In genomic region chr3:53113293-53114010, GRCh38 we compare ENCODE assay signal across 14 cellular contexts. TPM values are rescaled to one million over a fixed set of nuclear protein-coding genes. Genes with fewer than 3 reads are reported as not detected.
DNase-seq lines count a peak whose midpoint lies in the region; ATAC-seq and TF ChIP-seq lines count a peak whose summit lies in the region.
"Had no signal": no experiment of that assay in that cellular context is flagged by ENCODE, and none has a peak within 500 bp of the region (broad histone marks: within the 10 kb centered on the region; RNA-seq: fewer than 3 reads in every experiment).

No MANE protein-coding gene starts in this region.

- H3K4me1 ChIP-seq in Loucy (ENCODE audit: insufficient read depth, low read length, poor library complexity, severe bottlenecking) (no peaks in the 10 kb centered on the region), mesenchymal stem cell (ENCODE audit: control insufficient read depth, insufficient read depth, low read depth, low read length) (peaks cover 8% of the 10 kb centered on the region), subcutaneous abdominal adipose tissue (ENCODE audit: control insufficient read depth in 5 of 5, insufficient read depth in 5 of 5, low read length in 5 of 5) (peaks cover 0 to 18% (median 12%) of the 10 kb centered on the region in 5 donors)

- H2AK5ac ChIP-seq in mesenchymal stem cell (ENCODE audit: low read length, severe bottlenecking) = peak overlapping the region; percentile 52

- peaks cover 20% of the 10 kb centered on the region for H3K4me1 Mint-ChIP-seq in activated T-cell treated with anti-CD3 and anti-CD28 coated beads, Interleukin-2, amount 50 U/mL, for 24 hours (ENCODE audit: low read depth)
- H3K4me1 Mint-ChIP-seq: IgD-negative memory B cell had no signal

- H2BK12ac ChIP-seq in mesenchymal stem cell (ENCODE audit: low read length in 2 of 2) = no peak overlapping the region

- no peaks in the 10 kb centered on the region for H3F3A ChIP-seq in Loucy (ENCODE audit: low read depth)

- H3K9me2 ChIP-seq in Loucy (replicated peaks; ENCODE audit: low read depth, low read length) = no peaks in the 10 kb centered on the region

- H2AFZ ChIP-seq in Loucy (ENCODE audit: low read length) = peak overlapping the region; percentile 47; the same call in 1 of the 2 replicates
- no peak overlapping the region for H2AFZ ChIP-seq in mesenchymal stem cell (ENCODE audit: low read depth, low read length)

- no peak overlapping the region for H3K4ac ChIP-seq in mesenchymal stem cell (ENCODE audit: low read depth in 1 of 2, low read length in 2 of 2)

- H3K9me3 ChIP-seq in Loucy (ENCODE audit: insufficient read depth, low read depth, low read length) (no peaks in the 10 kb centered on the region), mesenchymal stem cell (ENCODE audit: control insufficient read depth, low read length) (no peaks in the 10 kb centered on the region), subcutaneous abdominal adipose tissue (ENCODE audit: control insufficient read depth in 5 of 5, low read length in 5 of 5) (no peaks in the 10 kb centered on the region)

- H3K9me3 Mint-ChIP-seq in activated T-cell treated with anti-CD3 and anti-CD28 coated beads, Interleukin-2, amount 50 U/mL, for 24 hours = no peaks in the 10 kb centered on the region
- H3K9me3 Mint-ChIP-seq: activated T-cell treated with anti-CD3 and anti-CD28 coated beads, Interleukin-2, amount 50 U/mL, for 4 hours; CD4-positive, CD25-positive, alpha-beta regulatory T cell; dendritic cell treated with granulocyte-macrophage colony-stimulating factor and Interleukin-4, amounts not matched to agents 40 ng/mL and 50 ng/mL, for 4 days; IgD-negative memory B cell; mesothelial cell of epicardium; stimulated activated effector memory CD8-positive, alpha-beta T cell treated with anti-CD3 and anti-CD28 coated beads, Interleukin-12 subunit alpha, Interleukin-12 subunit beta, amount 100 ng/mL, for 72 hours had no signal

- no peak overlapping the region for H3K27ac Mint-ChIP-seq in activated T-cell treated with anti-CD3 and anti-CD28 coated beads, Interleukin-2, amount 50 U/mL, for 24 hours
- H3K27ac Mint-ChIP-seq: CD4-positive, CD25-positive, alpha-beta regulatory T cell; dendritic cell treated with granulocyte-macrophage colony-stimulating factor and Interleukin-4, amounts not matched to agents 40 ng/mL and 50 ng/mL, for 4 days; IgD-negative memory B cell; mesothelial cell of epicardium; stimulated activated effector memory CD8-positive, alpha-beta T cell treated with anti-CD3 and anti-CD28 coated beads, Interleukin-12 subunit alpha, Interleukin-12 subunit beta, amount 100 ng/mL, for 72 hours had no signal

- no peak for ATAC-seq in HG02610 (IDR thresholded peaks at IDR 0.05; ENCODE audit: unreplicated experiment)

- H3K14ac ChIP-seq in mesenchymal stem cell (ENCODE audit: low read length in 2 of 2) = no peak overlapping the region

- H3K36me3 Mint-ChIP-seq in activated T-cell treated with anti-CD3 and anti-CD28 coated beads, Interleukin-2, amount 50 U/mL, for 24 hours (ENCODE audit: low read depth) = peaks cover 63% of the 10 kb centered on the region

- no peak overlapping the region for H3K9ac ChIP-seq in Loucy (ENCODE audit: low read depth, low read length, poor library complexity, severe bottlenecking)
- peak overlapping the region; percentile 74 for H3K9ac ChIP-seq in mesenchymal stem cell (ENCODE audit: low read length)
- peak overlapping the region in 2 of 5 donors; percentile 20 to 48 for H3K9ac ChIP-seq in subcutaneous abdominal adipose tissue (ENCODE audit: low read length in 5 of 5)

- H3K4me2 ChIP-seq in Loucy (ENCODE audit: low read depth, low read length, poor library complexity, severe bottlenecking) (no peak overlapping the region), mesenchymal stem cell (ENCODE audit: low read length, poor library complexity, severe bottlenecking) (no peak overlapping the region)

- no peak overlapping the region for H3K23ac ChIP-seq in mesenchymal stem cell (ENCODE audit: low read length in 2 of 2)

- no peak overlapping the region for H4K8ac ChIP-seq in mesenchymal stem cell (ENCODE audit: low read length)

- no peak overlapping the region for H2BK15ac ChIP-seq in mesenchymal stem cell (ENCODE audit: low read depth, poor library complexity, severe bottlenecking)

- no peaks in the 10 kb centered on the region for H3K27me3 Mint-ChIP-seq in activated T-cell treated with anti-CD3 and anti-CD28 coated beads, Interleukin-2, amount 50 U/mL, for 24 hours
- H3K27me3 Mint-ChIP-seq: CD4-positive, CD25-positive, alpha-beta regulatory T cell; dendritic cell treated with granulocyte-macrophage colony-stimulating factor and Interleukin-4, amounts not matched to agents 40 ng/mL and 50 ng/mL, for 4 days; IgD-negative memory B cell had no signal

- H3K79me2 ChIP-seq in Loucy (ENCODE audit: insufficient read depth, low read length) = no peaks in the 10 kb centered on the region

- H4K20me1 ChIP-seq in Loucy (ENCODE audit: insufficient read depth, low read length, poor library complexity, severe bottlenecking) = no peaks in the 10 kb centered on the region

- H3K27ac ChIP-seq in mesenchymal stem cell (ENCODE audit: low read length, poor library complexity, severe bottlenecking) (no peak overlapping the region), subcutaneous abdominal adipose tissue (ENCODE audit: low read depth, low read length) (peak overlapping the region; percentile 23)

- H2BK120ac ChIP-seq in mesenchymal stem cell (ENCODE audit: low read depth, low read length) = no peak overlapping the region

- H2BK5ac ChIP-seq in mesenchymal stem cell (ENCODE audit: low read depth, low read length, poor library complexity, severe bottlenecking) = no peak overlapping the region

- no peak overlapping the region for H3K4me3 Mint-ChIP-seq in activated T-cell treated with anti-CD3 and anti-CD28 coated beads, Interleukin-2, amount 50 U/mL, for 24 hours
- H3K4me3 Mint-ChIP-seq: activated T-cell treated with anti-CD3 and anti-CD28 coated beads, Interleukin-2, amount 50 U/mL, for 4 hours; CD4-positive, CD25-positive, alpha-beta regulatory T cell; dendritic cell treated with granulocyte-macrophage colony-stimulating factor and Interleukin-4, amounts not matched to agents 40 ng/mL and 50 ng/mL, for 4 days; IgD-negative memory B cell; mesothelial cell of epicardium; stimulated activated effector memory CD8-positive, alpha-beta T cell treated with anti-CD3 and anti-CD28 coated beads, Interleukin-12 subunit alpha, Interleukin-12 subunit beta, amount 100 ng/mL, for 72 hours had no signal

- H3K36me3 ChIP-seq in Loucy (ENCODE audit: insufficient read depth, low read length) (peaks cover 32% of the 10 kb centered on the region; the same call in 1 of the 2 replicates), mesenchymal stem cell (ENCODE audit: control insufficient read depth in 1 of 2, insufficient read depth in 2 of 2, low read depth in 1 of 2, low read length in 2 of 2) (peaks cover 29 to 42% of the 10 kb centered on the region in 2 experiments), subcutaneous abdominal adipose tissue (ENCODE audit: control insufficient read depth in 5 of 5, insufficient read depth in 5 of 5, low read length in 5 of 5) (peaks cover 3 to 45% (median 30%) of the 10 kb centered on the region in 5 donors)

- TF ChIP-seq CTCF in Loucy (conservative IDR thresholded peaks at IDR 0.05; ENCODE audit: low read length) (no peak), choroid plexus epithelial cell (conservative IDR thresholded peaks at IDR 0.05; ENCODE audit: low read depth, low read length) (no peak)

- peak; percentile 23 for DNase-seq in choroid plexus epithelial cell (ENCODE audit: low read depth)
- no peak for DNase-seq in mesenchymal stem cell
- DNase-seq in DMS 273 (lab: John Stamatoyannopoulos, UW; ENCODE audit: unreplicated experiment) = no peak
- DNase-seq in activated T-cell treated with anti-CD3 and anti-CD28 coated beads, Interleukin-2, amount 50 U/mL, for 24 hours = no peak
- DNase-seq: NCI-H446 treated with DMSO at 0.1 percent for 48 hours had no signal

- no peak overlapping the region for H3K18ac ChIP-seq in mesenchymal stem cell (ENCODE audit: low read depth in 1 of 2, low read length in 2 of 2)

- H3K27me3 ChIP-seq in Loucy (ENCODE audit: insufficient read depth, low read length, poor library complexity, severe bottlenecking) = no peaks in the 10 kb centered on the region
- H3K27me3 ChIP-seq in mesenchymal stem cell (ENCODE audit: control insufficient read depth in 1 of 2, insufficient read depth in 1 of 2, low read length in 2 of 2) = no peaks in the 10 kb centered on the region
- no peaks in the 10 kb centered on the region for H3K27me3 ChIP-seq in subcutaneous abdominal adipose tissue (ENCODE audit: control insufficient read depth in 5 of 5, insufficient read depth in 4 of 5, low read length in 5 of 5)

- WGBS in mesenchymal stem cell = no CpG with 5 or more reads among the region's 1 CpG

- H3K79me1 ChIP-seq in mesenchymal stem cell (replicated peaks; ENCODE audit: low read length, poor library complexity, severe bottlenecking) = peaks cover 13% of the 10 kb centered on the region

- no peak overlapping the region for H4K91ac ChIP-seq in mesenchymal stem cell (ENCODE audit: low read length)

- H3K4me3 ChIP-seq in Loucy (ENCODE audit: low read length, poor library complexity, severe bottlenecking) (no peak overlapping the region), choroid plexus epithelial cell (ENCODE audit: low read depth, low read length) (no peak overlapping the region), mesenchymal stem cell (ENCODE audit: insufficient read depth in 1 of 2, low read depth in 1 of 2, low read length in 2 of 2) (no peak overlapping the region), subcutaneous abdominal adipose tissue (ENCODE audit: low read depth in 1 of 5, low read length in 5 of 5) (no peak overlapping the region)

RNA-seq across cellular contexts. Expression of gene RFT1, which starts 16.8 kb away (rescaled TPM):
- polyA plus RNA-seq in mesenchymal stem cell (2013, experiment 1 of 2) = 10.1 TPM
- 10.0 TPM for polyA plus RNA-seq in mesenchymal stem cell (2013, experiment 2 of 2)

RNA-seq across cellular contexts. Expression of gene PRKCD, which starts 47.6 kb away (rescaled TPM):
- 16.8 TPM for polyA plus RNA-seq in mesenchymal stem cell (2013, experiment 1 of 2)
- 15.8 TPM for polyA plus RNA-seq in mesenchymal stem cell (2013, experiment 2 of 2)
